Comparison of ENCODE assay signal across 26 cellular contexts in genomic region chr14:71230897-71231296, GRCh38.
"Had no signal": no experiment of that assay in that cellular context is flagged by ENCODE, and none has a peak within 500 bp of the region (broad histone marks: within the 10 kb centered on the region; RNA-seq: fewer than 3 reads in every experiment).

No MANE protein-coding gene starts in this region.

- H3K27ac ChIP-seq: epithelial cell of prostate, esophagus squamous epithelium, heart right ventricle, lower lobe of right lung, neutrophil, right lobe of liver, suprapubic skin, tibial artery, VCaP had no signal

- DNase-seq: activated CD4-positive, alpha-beta memory T cell treated with anti-CD3 and anti-CD28 coated beads for 36 hours; activated CD4-positive, alpha-beta T cell treated with anti-CD3 and anti-CD28 coated beads for 48 hours; activated CD8-positive, alpha-beta memory T cell treated with anti-CD3 and anti-CD28 coated beads, Interleukin-2, amount 50 U/mL, for 4 hours; activated gamma-delta T cell treated with Interleukin-2 at 50 U/mL for 16 hours; activated naive CD4-positive, alpha-beta T cell treated with anti-CD3 and anti-CD28 coated beads, Interleukin-2, amount 50 U/mL, for 16 hours; activated T-cell treated with anti-CD3 and anti-CD28 coated beads, Interleukin-2, amount 50 U/mL, for 1 hour; amniotic stem cell; esophagus squamous epithelium; foreskin melanocyte; heart right ventricle; kidney glomerular epithelial cell; lower lobe of right lung; natural killer cell; right lobe of liver; stimulated activated CD4-positive, alpha-beta T cell treated with anti-CD3 and anti-CD28 coated beads, Interleukin-4, amount 100 ng/mL, for 1 hour; T-helper 9 cell; tibial artery had no signal

- H3K4me3 ChIP-seq: esophagus squamous epithelium, heart right ventricle, lower lobe of right lung, right lobe of liver, suprapubic skin, tibial artery had no signal

- H3K36me3 Mint-ChIP-seq: activated CD4-positive, alpha-beta memory T cell treated with anti-CD3 and anti-CD28 coated beads for 36 hours; natural killer cell had no signal

- ATAC-seq: left lobe of liver had no signal

- H3K9me3 ChIP-seq: esophagus squamous epithelium, heart right ventricle, lower lobe of right lung, neutrophil, right lobe of liver, suprapubic skin, tibial artery had no signal

- H3K27me3 ChIP-seq: esophagus squamous epithelium, heart right ventricle, neutrophil, right lobe of liver, suprapubic skin, tibial artery had no signal

- H3K4me3 Mint-ChIP-seq: activated CD4-positive, alpha-beta memory T cell treated with anti-CD3 and anti-CD28 coated beads for 36 hours; natural killer cell; T-helper 1 cell treated with Interleukin-12 subunit alpha and Interleukin-12 subunit beta and Interleukin-4 antibody, amounts not matched to agents 30 μg/mL and 1 μg/mL, for 36 hours had no signal

- FAIRE-seq: endometrium, TTC549 had no signal

- H3K27ac Mint-ChIP-seq: activated CD4-positive, alpha-beta memory T cell treated with anti-CD3 and anti-CD28 coated beads for 36 hours; natural killer cell; T-helper 1 cell treated with Interleukin-12 subunit alpha and Interleukin-12 subunit beta and Interleukin-4 antibody, amounts not matched to agents 30 μg/mL and 1 μg/mL, for 36 hours had no signal

- H3K36me3 ChIP-seq: esophagus squamous epithelium, heart right ventricle, lower lobe of right lung, neutrophil, right lobe of liver, suprapubic skin, tibial artery had no signal

- H3K9me3 Mint-ChIP-seq: activated CD4-positive, alpha-beta memory T cell treated with anti-CD3 and anti-CD28 coated beads for 36 hours; natural killer cell; T-helper 1 cell treated with Interleukin-12 subunit alpha and Interleukin-12 subunit beta and Interleukin-4 antibody, amounts not matched to agents 30 μg/mL and 1 μg/mL, for 36 hours had no signal

- H3K4me1 ChIP-seq: lower lobe of right lung, right lobe of liver had no signal

- H3K27me3 Mint-ChIP-seq: activated CD4-positive, alpha-beta memory T cell treated with anti-CD3 and anti-CD28 coated beads for 36 hours; progenitor cell of endocrine pancreas had no signal
